Comparison of ENCODE assay signal across 8 cellular contexts in the genomic region with DNA sequence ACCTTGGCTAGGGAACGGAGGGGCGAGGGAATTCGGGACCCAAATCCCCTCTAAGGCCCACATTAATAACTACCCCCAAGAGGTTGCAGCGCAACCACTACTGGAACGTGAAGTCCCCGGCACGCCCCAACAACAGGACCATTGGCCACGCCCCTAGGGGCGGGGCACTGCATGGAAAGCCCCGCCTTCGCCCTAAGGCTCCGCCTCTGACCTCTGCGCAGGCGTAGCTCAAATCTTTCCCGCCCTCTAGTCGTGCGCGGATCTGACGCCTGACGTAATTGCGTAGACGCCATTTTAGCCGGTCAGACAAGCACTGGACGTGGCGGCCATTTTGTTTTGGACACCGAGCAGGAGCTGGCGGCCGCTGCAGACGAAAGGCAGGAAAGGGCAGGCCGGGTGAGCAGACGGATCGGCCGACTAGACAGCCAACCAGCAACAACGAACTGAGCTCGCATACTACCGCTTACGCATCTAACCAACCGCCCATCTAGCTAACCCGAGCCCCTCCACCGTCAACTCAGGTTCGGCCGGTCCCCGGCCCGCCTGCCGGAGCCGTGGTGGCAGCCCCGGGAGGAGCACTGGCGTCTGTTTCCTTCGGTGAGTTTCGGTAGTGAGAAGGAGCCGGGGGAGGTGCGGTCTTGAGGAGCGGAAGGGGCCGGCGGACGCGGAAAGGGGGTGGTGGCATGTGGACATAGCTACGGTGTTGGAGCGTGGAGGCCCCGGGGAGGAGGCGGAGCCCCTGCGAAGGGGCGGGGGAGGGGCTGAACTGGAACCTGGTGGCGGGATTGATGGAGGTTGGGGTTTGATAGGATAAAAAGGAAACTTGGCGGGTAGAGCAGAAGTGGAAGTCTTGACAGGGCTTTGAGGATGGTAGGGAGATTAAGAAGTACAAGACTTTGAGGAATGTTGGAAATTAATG. TPM values are rescaled to one million over a fixed set of nuclear protein-coding genes. Genes with fewer than 3 reads are reported as not detected.
DNase-seq lines count a peak whose midpoint lies in the region; ATAC-seq, FAIRE-seq and TF ChIP-seq lines count a peak whose summit lies in the region.

A gene with protein sequence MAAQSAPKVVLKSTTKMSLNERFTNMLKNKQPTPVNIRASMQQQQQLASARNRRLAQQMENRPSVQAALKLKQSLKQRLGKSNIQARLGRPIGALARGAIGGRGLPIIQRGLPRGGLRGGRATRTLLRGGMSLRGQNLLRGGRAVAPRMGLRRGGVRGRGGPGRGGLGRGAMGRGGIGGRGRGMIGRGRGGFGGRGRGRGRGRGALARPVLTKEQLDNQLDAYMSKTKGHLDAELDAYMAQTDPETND (plus strand): TSS at position 320 of the 919 bp plus-strand sequence. CDS start 2,523 bp downstream, outside the sequence.

- peak; percentile 89 for DNase-seq in NCI-H2107 treated with DMSO at 0.1 percent for 48 hours (lab: John Stamatoyannopoulos, UW; ENCODE audit: unreplicated experiment)
- peak; percentile 98 to 99 (median 99) for DNase-seq in body of pancreas
- DNase-seq in iPS DF 19.7 (ENCODE audit: low read depth, low spot score), result peak; percentile 96
- DNase-seq in sciatic nerve (ENCODE audit: low spot score), result peak; percentile 98

- peak; percentile 90 for ATAC-seq in GM18520 (IDR thresholded peaks at IDR 0.05; ENCODE audit: unreplicated experiment)
- peak; percentile 78 for ATAC-seq in HG03064 (IDR thresholded peaks at IDR 0.05; ENCODE audit: low read depth, unreplicated experiment)
- peak; percentile 96 for ATAC-seq in body of pancreas
- ATAC-seq in sciatic nerve, result peak; percentile 98

- no peaks in the 10 kb centered on the region for H3K27me3 ChIP-seq in body of pancreas

- WGBS in body of pancreas, 2 donors, result 1 to 9% methylated on average over 29 to 63 of the region's 65 CpGs

- TF ChIP-seq CTCF in 22Rv1 (IDR thresholded peaks at IDR 0.05) (no peak), body of pancreas (IDR thresholded peaks at IDR 0.05) (peak in 2 of 7 experiments; percentile 13 to 18)

- peak; percentile 97 for FAIRE-seq in TTC549 (lab: Jason Lieb, UNC)

- H3K9me3 ChIP-seq in body of pancreas, result no peaks in the 10 kb centered on the region

- H3K27ac ChIP-seq in 22Rv1 (peak within 1 kb of the TSS; percentile 100), body of pancreas (peak within 1 kb of the TSS; percentile 99 to 100 (median 100))

- intact Hi-C loops in body of pancreas (cut with DNase I) (no loop called here), sciatic nerve (cut with DNase I) (no loop called here)

- peaks cover 46% of the 10 kb centered on the region for H3K4me1 ChIP-seq in body of pancreas

- peak; percentile 75 to 93 (median 93) for TF ChIP-seq POLR2A in body of pancreas (IDR thresholded peaks at IDR 0.05)

- peaks cover 0 to under 1% of the 10 kb centered on the region in 2 donors for H3K36me3 ChIP-seq in body of pancreas (replicated peaks in 1 of 2; ENCODE audit: insufficient read depth in 1 of 2, low read depth in 2 of 2)

- H3K4me3 ChIP-seq in body of pancreas, result peak within 1 kb of the TSS; percentile 42 to 99

RNA-seq across cellular contexts. Expression of the gene that starts here (rescaled TPM):
- total RNA-seq in body of pancreas, result 10 to 100 TPM; 62.3 to 68.0 TPM
- total RNA-seq in sciatic nerve, result 66.3 TPM

Comparison
In these comparisons a context has a peak if more than half of its experiments do, and no peak if none do; other contexts are left out.
1. Peak in every context shown above with its lines: DNase-seq, ATAC-seq, H3K4me3 ChIP-seq and H3K27ac ChIP-seq.